In the genomic region with DNA sequence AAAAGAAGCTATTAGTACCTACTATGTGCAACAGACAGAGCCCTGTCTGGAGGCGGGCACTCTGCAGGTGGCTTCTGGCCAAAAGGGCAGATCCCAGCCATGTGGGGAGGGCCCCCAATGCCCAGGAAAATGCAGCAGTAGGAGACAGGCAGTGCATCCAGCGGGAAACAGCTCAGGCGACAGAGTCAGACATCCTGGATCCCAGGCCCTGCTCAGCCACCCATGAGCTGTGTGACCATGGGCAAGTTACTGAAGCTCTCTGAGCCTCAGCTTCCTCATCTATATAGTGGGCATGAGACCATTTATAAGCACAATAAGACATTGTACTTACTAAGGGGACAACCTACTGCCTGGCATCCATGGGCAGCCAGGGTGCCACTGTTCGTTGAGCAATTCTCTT, we compare ENCODE assay signal across 18 cellular contexts. TPM values are rescaled to one million over a fixed set of nuclear protein-coding genes. Genes with fewer than 3 reads are reported as not detected.
DNase-seq lines count a peak whose midpoint lies in the region; ATAC-seq lines count a peak whose summit lies in the region.
"Had no signal": no experiment of that assay in that cellular context is flagged by ENCODE, and none has a peak within 500 bp of the region (broad histone marks: within the 10 kb centered on the region; RNA-seq: fewer than 3 reads in every experiment).

No MANE protein-coding gene starts in this region.

- H4K12ac ChIP-seq in trophoblast cell (ENCODE audit: low read depth, low read length): no peak overlapping the region

- no peak overlapping the region for H2BK5ac ChIP-seq in trophoblast cell (ENCODE audit: low read depth, low read length, poor library complexity)

- peaks cover 30 to 87% of the 10 kb centered on the region in 2 donors for H3K36me3 Mint-ChIP-seq in CD4-positive, alpha-beta memory T cell
- H3K36me3 Mint-ChIP-seq in activated T-helper 17 cell treated with anti-CD3 and anti-CD28 coated beads, Interleukin-2, amount 50 U/mL, for 72 hours (ENCODE audit: low read depth): peaks cover 98% of the 10 kb centered on the region

- H2AFZ ChIP-seq in trophoblast cell (ENCODE audit: insufficient read depth, low read length, poor library complexity): no peak overlapping the region
- H2AFZ ChIP-seq: GM23338 had no signal

- H3K79me1 ChIP-seq in trophoblast cell (ENCODE audit: low read length): no peaks in the 10 kb centered on the region

- H2BK12ac ChIP-seq in trophoblast cell (ENCODE audit: low read length): no peak overlapping the region

- no peak overlapping the region for H3K18ac ChIP-seq in trophoblast cell (ENCODE audit: low read length)

- H3K4ac ChIP-seq in trophoblast cell (ENCODE audit: low read depth, low read length): no peak overlapping the region

- H4K8ac ChIP-seq in trophoblast cell (ENCODE audit: low read depth, low read length): no peak overlapping the region

- DNase-seq in CD4-positive, alpha-beta memory T cell: no peak
- DNase-seq in left lobe of liver (ENCODE audit: low spot score) (no peak), trophoblast cell (no peak), NCI-H446 (lab: John Stamatoyannopoulos, UW) (no peak), OCI-M1 (lab: John Stamatoyannopoulos, UW) (no peak)
- DNase-seq in stimulated activated CD4-positive, alpha-beta T cell treated with anti-CD3 and anti-CD28 coated beads, Interleukin-4, amount 100 ng/mL, for 4 hours: no peak
- DNase-seq: 8988T; Calu3; CD8-positive, alpha-beta T cell; DMS 273 treated with DMSO at 0.1 percent for 48 hours; DMS53; DND-41; EL; HCEC 1CT had no signal

- H3K4me1 Mint-ChIP-seq in CD4-positive, alpha-beta memory T cell: peaks cover 4 to 15% (median 11%) of the 10 kb centered on the region in 4 donors
- no peaks in the 10 kb centered on the region for H3K4me1 Mint-ChIP-seq in activated T-helper 17 cell treated with anti-CD3 and anti-CD28 coated beads, Interleukin-2, amount 50 U/mL, for 72 hours

- H2AK5ac ChIP-seq in trophoblast cell (ENCODE audit: low read length): no peak overlapping the region

- H2BK120ac ChIP-seq in trophoblast cell (ENCODE audit: insufficient read depth, low read length, poor library complexity): no peak overlapping the region

- no CpG with 5 or more reads among the region's 4 CpGs for WGBS in trophoblast cell (ENCODE audit: extremely low coverage, insufficient coverage, insufficient read length)

- no peaks in the 10 kb centered on the region for H3K27me3 Mint-ChIP-seq in CD4-positive, alpha-beta memory T cell
- no peaks in the 10 kb centered on the region for H3K27me3 Mint-ChIP-seq in activated T-helper 17 cell treated with anti-CD3 and anti-CD28 coated beads, Interleukin-2, amount 50 U/mL, for 72 hours

- H3K14ac ChIP-seq in trophoblast cell (ENCODE audit: low read length): no peak overlapping the region

- H3K4me3 ChIP-seq in CD4-positive, alpha-beta memory T cell (ENCODE audit: low read length in 2 of 2): no peak overlapping the region
- peak overlapping the region; percentile 32 for H3K4me3 ChIP-seq in trophoblast cell (ENCODE audit: low read depth, low read length)
- H3K4me3 ChIP-seq: BLaER1, GM23338 had no signal

- H3K27ac Mint-ChIP-seq in CD4-positive, alpha-beta memory T cell: peak overlapping the region in 4 of 7 donors; percentile 14 to 80 (median 26)
- H3K27ac Mint-ChIP-seq in activated T-helper 17 cell treated with anti-CD3 and anti-CD28 coated beads, Interleukin-2, amount 50 U/mL, for 72 hours: peak overlapping the region; percentile 63
- H3K27ac Mint-ChIP-seq: CD8-positive, alpha-beta T cell had no signal

- no peaks in the 10 kb centered on the region for H3K4me1 ChIP-seq in CD4-positive, alpha-beta memory T cell (ENCODE audit: insufficient read depth, low read length)
- H3K4me1 ChIP-seq in trophoblast cell (ENCODE audit: control insufficient read depth in 1 of 2, insufficient read depth in 2 of 2, low read length in 2 of 2): no peaks in the 10 kb centered on the region
- H3K4me1 ChIP-seq: BLaER1 had no signal

- H3K27me3 ChIP-seq in CD4-positive, alpha-beta memory T cell (ENCODE audit: insufficient read depth, low read length): no peaks in the 10 kb centered on the region
- no peaks in the 10 kb centered on the region for H3K27me3 ChIP-seq in trophoblast cell (ENCODE audit: insufficient read depth, low read length)
- H3K27me3 ChIP-seq: BLaER1 had no signal

- H3K9me3 ChIP-seq in CD4-positive, alpha-beta memory T cell (ENCODE audit: control insufficient read depth in 1 of 2, low read length in 2 of 2): no peaks in the 10 kb centered on the region
- H3K9me3 ChIP-seq in trophoblast cell (ENCODE audit: insufficient read depth, low read depth, low read length): no peaks in the 10 kb centered on the region
- H3K9me3 ChIP-seq: BLaER1 had no signal

- H4K91ac ChIP-seq in trophoblast cell (ENCODE audit: low read depth, low read length): no peak overlapping the region

- H3K27ac ChIP-seq in CD4-positive, alpha-beta memory T cell (ENCODE audit: low read depth, low read length): no peak overlapping the region
- no peak overlapping the region for H3K27ac ChIP-seq in trophoblast cell (ENCODE audit: low read depth, low read length)
- H3K27ac ChIP-seq: BLaER1 had no signal

- no peak overlapping the region for H3K9ac ChIP-seq in trophoblast cell (ENCODE audit: low read length)
- H3K9ac ChIP-seq: BLaER1 had no signal

- H3K4me2 ChIP-seq in trophoblast cell (ENCODE audit: low read length): no peak overlapping the region
- H3K4me2 ChIP-seq: BLaER1, GM23338 had no signal

- no peaks in the 10 kb centered on the region for H3K9me3 Mint-ChIP-seq in CD4-positive, alpha-beta memory T cell
- no peaks in the 10 kb centered on the region for H3K9me3 Mint-ChIP-seq in activated T-helper 17 cell treated with anti-CD3 and anti-CD28 coated beads, Interleukin-2, amount 50 U/mL, for 72 hours
- H3K9me3 Mint-ChIP-seq: CD8-positive, alpha-beta T cell; GM23338 had no signal

- peaks cover 77% of the 10 kb centered on the region for H3K36me3 ChIP-seq in CD4-positive, alpha-beta memory T cell (ENCODE audit: insufficient read depth, low read length)
- H3K36me3 ChIP-seq in trophoblast cell (ENCODE audit: control insufficient read depth in 1 of 2, insufficient read depth in 2 of 2, low read length in 2 of 2): no peaks in the 10 kb centered on the region

- H3K23ac ChIP-seq in trophoblast cell (ENCODE audit: low read length): no peak overlapping the region

- intact Hi-C loops in CD4-positive, alpha-beta memory T cell (cut with micrococcal nuclease): no loop called here

- no peak for ATAC-seq in activated T-helper 17 cell treated with anti-CD3 and anti-CD28 coated beads, Interleukin-2, amount 50 U/mL, for 72 hours (replicated peaks)
- peak; percentile 14 for ATAC-seq in left lobe of liver
- ATAC-seq: CD8-positive, alpha-beta T cell; GM23338 had no signal

- CTCF ChIA-PET in CD4-positive, alpha-beta memory T cell (lab: Charles Lee; ENCODE audit: partially characterized antibody): interaction anchor here (1.2 to 6.3 kb wide), 4 partner anchors 11 to 58 kb away, joined by 3 to 118 read pairs (median 8); no protein-coding TSS in a partner anchor

- no peak overlapping the region for H3K4me3 Mint-ChIP-seq in CD4-positive, alpha-beta memory T cell
- no peak overlapping the region for H3K4me3 Mint-ChIP-seq in activated T-helper 17 cell treated with anti-CD3 and anti-CD28 coated beads, Interleukin-2, amount 50 U/mL, for 72 hours
- H3K4me3 Mint-ChIP-seq: CD14-positive monocyte; CD8-positive, alpha-beta T cell; GM23338 had no signal

- no peaks in the 10 kb centered on the region for H3K79me2 ChIP-seq in trophoblast cell (ENCODE audit: control insufficient read depth, insufficient read depth, low read length, poor library complexity)

- POLR2A ChIA-PET in CD4-positive, alpha-beta memory T cell (lab: Charles Lee; ENCODE audit: partially characterized antibody): interaction anchor here (0.5 kb wide), 1 partner anchor 997 kb away, joined by 3 read pairs; no protein-coding TSS in a partner anchor

RNA-seq across cellular contexts. Expression of a gene that starts 25.8 kb away (rescaled TPM):
- total RNA-seq in CD4-positive, alpha-beta memory T cell: 100 to 1,000 TPM; 138 to 149 TPM
- 10 to 100 TPM; 20.5 to 81.8 TPM for polyA plus RNA-seq in CD4-positive, alpha-beta memory T cell
- total RNA-seq in activated T-helper 17 cell treated with anti-CD3 and anti-CD28 coated beads, Interleukin-2, amount 50 U/mL, for 72 hours: 100 to 1,000 TPM in 1 of 2 donors, 10 to 100 TPM in 1; 86.9 to 146 TPM
- 19.1 TPM for total RNA-seq in left lobe of liver
- polyA plus RNA-seq in trophoblast cell (2013): 5.4 and 5.8 TPM in 2 replicates
